Comparison of ENCODE assay signal across 8 cellular contexts in genomic region chr12:110467847-110468211, GRCh38. TPM values are rescaled to one million over a fixed set of nuclear protein-coding genes. Genes with fewer than 3 reads are reported as not detected.
A peak's percentile ranks its signal among the peaks of the same experiment; 100 is the strongest.
DNase-seq lines count a peak whose midpoint lies in the region; ATAC-seq, FAIRE-seq and TF ChIP-seq lines count a peak whose summit lies in the region.

No MANE protein-coding gene starts in this region.

- TF ChIP-seq EP300 in upper lobe of left lung (IDR thresholded peaks at IDR 0.05) = no peak

- H3K4me3 ChIP-seq in body of pancreas (peak overlapping the region; percentile 33 to 56), upper lobe of left lung (peak overlapping the region; percentile 71 to 93 (median 92))

- WGBS in body of pancreas, 2 donors = 1% methylated on average over 15 of the region's 15 CpGs
- 0 to 2% methylated on average over 15 of the region's 15 CpGs for WGBS in upper lobe of left lung, 2 donors

- no peak for FAIRE-seq in GM12892 (lab: Jason Lieb, UNC)

- peaks cover 25% of the 10 kb centered on the region for H3K4me1 ChIP-seq in body of pancreas
- H3K4me1 ChIP-seq in upper lobe of left lung = peaks cover 18 to 28% (median 21%) of the 10 kb centered on the region in 4 donors

- CTCF ChIA-PET in activated naive CD4-positive, alpha-beta T cell treated with anti-CD3 and anti-CD28 coated beads for 36 hours (lab: Charles Lee) = interaction anchor here (1.0 to 2.5 kb wide), 8 partner anchors 9 to 175 kb away, joined by 3 to 36 read pairs (median 6); partner anchors contain the start of genes ARPC3, RAD9B and VPS29

- H3K27me3 Mint-ChIP-seq in activated naive CD4-positive, alpha-beta T cell treated with anti-CD3 and anti-CD28 coated beads for 36 hours (ENCODE audit: low read depth) = no peaks in the 10 kb centered on the region
- H3K27me3 Mint-ChIP-seq in memory B cell = no peaks in the 10 kb centered on the region

- peak; percentile 78 to 96 (median 96) for TF ChIP-seq POLR2A in body of pancreas (IDR thresholded peaks at IDR 0.05)
- TF ChIP-seq POLR2A in upper lobe of left lung (IDR thresholded peaks at IDR 0.05) = peak in 3 of 4 donors; percentile 74 to 87 (median 85)
- no peak for TF ChIP-seq POLR2A in GM12892 (IDR thresholded peaks at IDR 0.05; ENCODE audit: low read depth, low read length)

- peak overlapping the region; percentile 40 to 91 (median 75) for H3K27ac ChIP-seq in body of pancreas
- H3K27ac ChIP-seq in upper lobe of left lung = peak overlapping the region; percentile 87 to 94 (median 90)

- H3K36me3 ChIP-seq in body of pancreas (replicated peaks in 1 of 2; ENCODE audit: insufficient read depth in 1 of 2, low read depth in 2 of 2) = peaks cover 0 to 6% of the 10 kb centered on the region in 2 donors
- peaks cover 0 to 22% (median 10%) of the 10 kb centered on the region in 4 donors for H3K36me3 ChIP-seq in upper lobe of left lung

- intact Hi-C loops in activated naive CD4-positive, alpha-beta T cell treated with anti-CD3 and anti-CD28 coated beads for 36 hours (cut with micrococcal nuclease) = loop anchor here (1.0 to 5.0 kb wide), 11 partner anchors 18 to 419 kb away; partner anchors contain the start of genes ANAPC7, ARPC3, IFT81 and PPTC7
- intact Hi-C loops in body of pancreas (cut with DNase I) = no loop called here

- ATAC-seq in body of pancreas (no peak), memory B cell (ENCODE audit: low read depth) (no peak), upper lobe of left lung (ENCODE audit: low FRiP score in 2 of 2) (no peak)

- no peaks in the 10 kb centered on the region for H3K9me3 Mint-ChIP-seq in activated naive CD4-positive, alpha-beta T cell treated with anti-CD3 and anti-CD28 coated beads for 36 hours
- no peaks in the 10 kb centered on the region for H3K9me3 Mint-ChIP-seq in memory B cell

- H3K9me3 ChIP-seq in body of pancreas = no peaks in the 10 kb centered on the region
- H3K9me3 ChIP-seq in upper lobe of left lung = no peaks in the 10 kb centered on the region

- no peak for DNase-seq in activated naive CD4-positive, alpha-beta T cell treated with anti-CD3 and anti-CD28 coated beads for 36 hours
- DNase-seq in activated naive CD4-positive, alpha-beta T cell treated with Interleukin-2 at 50 U/mL for 16 hours = no peak
- DNase-seq in body of pancreas (no peak), memory B cell (ENCODE audit: low spot score in 2 of 2) (no peak), upper lobe of left lung (no peak), OCI-M2 (lab: John Stamatoyannopoulos, UW; ENCODE audit: unreplicated experiment) (no peak), GM03348 (ENCODE audit: low spot score) (no peak), GM12892 (ENCODE audit: insufficient read length) (no peak)

- TF ChIP-seq CTCF in body of pancreas (IDR thresholded peaks at IDR 0.05) (no peak), upper lobe of left lung (IDR thresholded peaks at IDR 0.05) (no peak)

- H3K27me3 ChIP-seq in body of pancreas (no peaks in the 10 kb centered on the region), upper lobe of left lung (no peaks in the 10 kb centered on the region)

- H3K4me3 Mint-ChIP-seq in activated naive CD4-positive, alpha-beta T cell treated with anti-CD3 and anti-CD28 coated beads for 36 hours = peak overlapping the region; percentile 98
- peak overlapping the region; percentile 98 for H3K4me3 Mint-ChIP-seq in memory B cell

- H3K4me1 Mint-ChIP-seq in activated naive CD4-positive, alpha-beta T cell treated with anti-CD3 and anti-CD28 coated beads for 36 hours (ENCODE audit: low read depth) = peaks cover 41% of the 10 kb centered on the region
- peaks cover 23% of the 10 kb centered on the region for H3K4me1 Mint-ChIP-seq in memory B cell

- H3K27ac Mint-ChIP-seq in activated naive CD4-positive, alpha-beta T cell treated with anti-CD3 and anti-CD28 coated beads for 36 hours = peak overlapping the region; percentile 96
- peak overlapping the region; percentile 88 for H3K27ac Mint-ChIP-seq in memory B cell

- peaks cover 20% of the 10 kb centered on the region for H3K36me3 Mint-ChIP-seq in activated naive CD4-positive, alpha-beta T cell treated with anti-CD3 and anti-CD28 coated beads for 36 hours (ENCODE audit: low read depth)
- H3K36me3 Mint-ChIP-seq in memory B cell = peaks cover 8% of the 10 kb centered on the region

RNA-seq across cellular contexts. Expression of gene GPN3, which starts 0.2 kb away (rescaled TPM):
- 10 to 100 TPM; 58.2 to 59.8 TPM for total RNA-seq in activated naive CD4-positive, alpha-beta T cell treated with anti-CD3 and anti-CD28 coated beads for 36 hours
- 1 to 10 TPM; 5.6 to 8.0 TPM for total RNA-seq in body of pancreas
- total RNA-seq in upper lobe of left lung = 10 to 100 TPM in 4 of 6 donors, 1 to 10 TPM in 2; 4.1 to 31.4 (median 19.6) TPM
- polyA plus RNA-seq in GM12892 (2012; ENCODE audit: missing spikeins) = 36.1 TPM

RNA-seq across cellular contexts. Expression of gene FAM216A, which starts 0.8 kb away (rescaled TPM):
- total RNA-seq in activated naive CD4-positive, alpha-beta T cell treated with anti-CD3 and anti-CD28 coated beads for 36 hours = 10 to 100 TPM; 37.0 to 39.5 TPM
- total RNA-seq in body of pancreas (1 to 10 TPM in 1 of 2 donors, under 1 TPM in 1; 0.99 to 2.6 TPM), upper lobe of left lung (1 to 10 TPM; 3.1 to 6.1 (median 3.2) TPM)
- 53.1 TPM for polyA plus RNA-seq in GM12892 (2012; ENCODE audit: missing spikeins)

RNA-seq across cellular contexts. Expression of gene ARPC3, which starts 17.7 kb away (rescaled TPM):
- total RNA-seq in activated naive CD4-positive, alpha-beta T cell treated with anti-CD3 and anti-CD28 coated beads for 36 hours = 100 to 1,000 TPM; 279 to 311 TPM
- total RNA-seq in body of pancreas = 100 to 1,000 TPM in 1 of 2 donors, 10 to 100 TPM in 1; 48.5 to 101 TPM
- total RNA-seq in upper lobe of left lung = 100 to 1,000 TPM; 139 to 347 (median 245) TPM
- polyA plus RNA-seq in GM12892 (2012; ENCODE audit: missing spikeins) = 399 TPM

RNA-seq across cellular contexts. Expression of gene VPS29, which starts 34.1 kb away (rescaled TPM):
- total RNA-seq in activated naive CD4-positive, alpha-beta T cell treated with anti-CD3 and anti-CD28 coated beads for 36 hours = 10 to 100 TPM; 76.6 to 81.8 TPM
- total RNA-seq in body of pancreas (10 to 100 TPM; 39.2 to 62.0 TPM), upper lobe of left lung (100 to 1,000 TPM in 1 of 6 donors, 10 to 100 TPM in 5; 29.9 to 102 (median 86.7) TPM)
- polyA plus RNA-seq in GM12892 (2012; ENCODE audit: missing spikeins) = 142 TPM

RNA-seq across cellular contexts. Expression of gene RAD9B, which starts 34.3 kb away (rescaled TPM):
- total RNA-seq in activated naive CD4-positive, alpha-beta T cell treated with anti-CD3 and anti-CD28 coated beads for 36 hours = 1 to 10 TPM; 1.1 to 1.5 TPM
- total RNA-seq in body of pancreas (1 to 10 TPM in 1 of 2 donors, not detected in 1; 2.3 TPM), upper lobe of left lung (1 to 10 TPM in 2 of 6 donors, under 1 TPM in 3, not detected in 1; 0.15 to 2.1 (median 0.94) TPM)
- polyA plus RNA-seq in GM12892 (2012; ENCODE audit: missing spikeins) = 1.1 TPM

Comparison
In these comparisons a context has a peak if more than half of its experiments do, and no peak if none do; other contexts are left out.
1. RNA of gene FAM216A, which starts 0.8 kb away (total RNA-seq): 37.0 to 39.5 TPM in activated naive CD4-positive, alpha-beta T cell treated with anti-CD3 and anti-CD28 coated beads for 36 hours; 3.1 to 6.1 TPM in upper lobe of left lung and 0.99 to 2.6 TPM in body of pancreas; every median in the first group is over 4 times any median in the second.